18 cellular contexts compared by ENCODE assay signal in genomic region chr2:158841839-158842238, GRCh38. TPM values are rescaled to one million over a fixed set of nuclear protein-coding genes. Genes with fewer than 3 reads are reported as not detected.
DNase-seq lines count a peak whose midpoint lies in the region; ATAC-seq and TF ChIP-seq lines count a peak whose summit lies in the region.
"Had no signal": no experiment of that assay in that cellular context is flagged by ENCODE, and none has a peak within 500 bp of the region (broad histone marks: within the 10 kb centered on the region; RNA-seq: fewer than 3 reads in every experiment).

No MANE protein-coding gene starts in this region.

- ATAC-seq in SK-N-SH treated with all-trans-retinoic acid at 6 μM for 48 hours: peak; percentile 78
- no peak for ATAC-seq in naive thymus-derived CD4-positive, alpha-beta T cell
- ATAC-seq: activated T-cell treated with anti-CD3 and anti-CD28 coated beads, Interleukin-2, amount 50 U/mL, for 4 hours; CD8-positive, alpha-beta T cell; stimulated activated naive B cell treated with anti-CD40 and anti-IgM and Interleukin-4, amounts not matched to agents 10 μg/mL and 1 μg/mL and 100 μg/mL, for 72 hours had no signal

- H3K9me2 ChIP-seq in SK-N-SH: no peaks in the 10 kb centered on the region

- TF ChIP-seq RAD21 in SK-N-SH (IDR thresholded peaks at IDR 0.05; ENCODE audit: low read length): no peak

- H3K4me1 ChIP-seq in SK-N-SH (ENCODE audit: control insufficient read depth in 1 of 2, insufficient read depth in 2 of 2, low read depth in 1 of 2, low read length in 1 of 2): peaks cover 0 to 3% of the 10 kb centered on the region in 2 experiments; a peak in 2 of 4 replicates
- no peaks in the 10 kb centered on the region for H3K4me1 ChIP-seq in naive thymus-derived CD4-positive, alpha-beta T cell (ENCODE audit: control insufficient read depth in 2 of 2, insufficient read depth in 2 of 2, low read length in 2 of 2)

- intact Hi-C loops in naive thymus-derived CD4-positive, alpha-beta T cell (cut with micrococcal nuclease): no loop called here

- H3K4me1 Mint-ChIP-seq in nephron: peaks cover 28% of the 10 kb centered on the region
- peaks cover 14% of the 10 kb centered on the region for H3K4me1 Mint-ChIP-seq in type B pancreatic cell (ENCODE audit: unreplicated experiment)
- H3K4me1 Mint-ChIP-seq in naive thymus-derived CD4-positive, alpha-beta T cell: no peaks in the 10 kb centered on the region
- H3K4me1 Mint-ChIP-seq: stimulated activated naive B cell treated with anti-CD40 and anti-IgM and Interleukin-4, amounts not matched to agents 10 μg/mL and 1 μg/mL and 100 μg/mL, for 72 hours had no signal

- TF ChIP-seq EP300 in SK-N-SH (IDR thresholded peaks at IDR 0.05; ENCODE audit: borderline replicate concordance in 1 of 2, low read depth in 1 of 2, low read length in 1 of 2): no peak

- no peak overlapping the region for H3K4me2 ChIP-seq in SK-N-SH

- H3K27me3 ChIP-seq in SK-N-SH (ENCODE audit: insufficient read depth): no peaks in the 10 kb centered on the region
- no peaks in the 10 kb centered on the region for H3K27me3 ChIP-seq in naive thymus-derived CD4-positive, alpha-beta T cell (ENCODE audit: control insufficient read depth in 2 of 2, insufficient read depth in 2 of 2, low read length in 2 of 2)

- no peaks in the 10 kb centered on the region for H3K36me3 ChIP-seq in SK-N-SH (replicated peaks in 1 of 2; ENCODE audit: control insufficient read depth in 1 of 2, insufficient read depth in 2 of 2, low read length in 1 of 2)
- no peaks in the 10 kb centered on the region for H3K36me3 ChIP-seq in naive thymus-derived CD4-positive, alpha-beta T cell (ENCODE audit: control insufficient read depth in 2 of 3, insufficient read depth in 3 of 3, low read length in 3 of 3)

- peak overlapping the region in 1 of 2 experiments; percentile 20; a peak in 1 of 4 replicates for H3K27ac ChIP-seq in SK-N-SH (ENCODE audit: low read depth in 2 of 2, low read length in 1 of 2)
- no peak overlapping the region for H3K27ac ChIP-seq in naive thymus-derived CD4-positive, alpha-beta T cell (ENCODE audit: low read depth, low read length)
- H3K27ac ChIP-seq: 22Rv1, epithelial cell of prostate, HL-60 had no signal

- H2AFZ ChIP-seq in SK-N-SH (ENCODE audit: low read depth): no peak overlapping the region

- H3K79me2 ChIP-seq in SK-N-SH (ENCODE audit: insufficient read depth): no peaks in the 10 kb centered on the region

- CTCF ChIA-PET in SK-N-SH (lab: Yijun Ruan, JAX): no interaction called here
- CTCF ChIA-PET in naive thymus-derived CD4-positive, alpha-beta T cell (lab: Charles Lee): no interaction called here

- H3K4me3 ChIP-seq in SK-N-SH (ENCODE audit: low read depth in 2 of 2, low read length in 1 of 2): no peak overlapping the region
- no peak overlapping the region for H3K4me3 ChIP-seq in naive thymus-derived CD4-positive, alpha-beta T cell (ENCODE audit: low read length)
- H3K4me3 ChIP-seq: lung had no signal

- TF ChIP-seq CTCF in SK-N-SH (IDR thresholded peaks at IDR 0.05): no peak
- TF ChIP-seq CTCF in nephron (IDR thresholded peaks at IDR 0.05; ENCODE audit: unreplicated experiment in 3 of 3): no peak
- no peak for TF ChIP-seq CTCF in type B pancreatic cell (conservative IDR thresholded peaks at IDR 0.05)

- H3K9me3 ChIP-seq in SK-N-SH: no peaks in the 10 kb centered on the region
- H3K9me3 ChIP-seq in naive thymus-derived CD4-positive, alpha-beta T cell (ENCODE audit: control insufficient read depth in 2 of 3, low read length in 3 of 3): no peaks in the 10 kb centered on the region

- H3K9me3 Mint-ChIP-seq in nephron (peaks cover 3% of the 10 kb centered on the region), type B pancreatic cell (no peaks in the 10 kb centered on the region)
- H3K9me3 Mint-ChIP-seq in naive thymus-derived CD4-positive, alpha-beta T cell: peaks cover 0 to 2% (median 0%) of the 10 kb centered on the region in 11 donors
- H3K9me3 Mint-ChIP-seq: activated T-cell treated with anti-CD3 and anti-CD28 coated beads, Interleukin-2, amount 50 U/mL, for 4 hours; CD8-positive, alpha-beta T cell had no signal

- H3F3A ChIP-seq in SK-N-SH (replicated peaks; ENCODE audit: insufficient read depth): no peaks in the 10 kb centered on the region

- POLR2A ChIA-PET in SK-N-SH (lab: Yijun Ruan, JAX): no interaction called here
- POLR2A ChIA-PET in naive thymus-derived CD4-positive, alpha-beta T cell (lab: Charles Lee): no interaction called here

- no peak for DNase-seq in SK-N-SH
- DNase-seq in fibroblast of peridontal ligament (ENCODE audit: extremely low read depth): peak; percentile 97
- DNase-seq in type B pancreatic cell (ENCODE audit: extremely low spot score, unreplicated experiment): no peak
- DNase-seq in naive thymus-derived CD4-positive, alpha-beta T cell: no peak
- no peak for DNase-seq in NCI-H128 (lab: John Stamatoyannopoulos, UW; ENCODE audit: unreplicated experiment)
- no peak for DNase-seq in NK-92 (lab: John Stamatoyannopoulos, UW; ENCODE audit: unreplicated experiment)
- DNase-seq: activated CD4-positive, alpha-beta T cell treated with anti-CD3 and anti-CD28 coated beads, Interleukin-2, amount 50 U/mL, for 4 hours; activated T-cell treated with anti-CD3 and anti-CD28 coated beads, Interleukin-2, amount 50 U/mL, for 4 hours; CD8-positive, alpha-beta T cell; NCI-H1417 treated with DMSO at 0.1 percent for 48 hours; stimulated activated naive B cell treated with anti-CD40 and anti-IgM and Interleukin-4, amounts not matched to agents 10 μg/mL and 1 μg/mL and 100 μg/mL, for 72 hours had no signal

- H3K36me3 Mint-ChIP-seq in nephron (ENCODE audit: low read depth): no peaks in the 10 kb centered on the region
- H3K36me3 Mint-ChIP-seq in type B pancreatic cell: no peaks in the 10 kb centered on the region
- H3K36me3 Mint-ChIP-seq in naive thymus-derived CD4-positive, alpha-beta T cell: no peaks in the 10 kb centered on the region
- H3K36me3 Mint-ChIP-seq: activated naive CD8-positive, alpha-beta T cell; CD8-positive, alpha-beta T cell; stimulated activated naive B cell treated with anti-CD40 and anti-IgM and Interleukin-4, amounts not matched to agents 10 μg/mL and 1 μg/mL and 100 μg/mL, for 72 hours had no signal

- H3K27me3 Mint-ChIP-seq in nephron (ENCODE audit: low read depth) (peaks cover 6% of the 10 kb centered on the region), type B pancreatic cell (peaks cover 3% of the 10 kb centered on the region)
- peaks cover 5 to 14% (median 9%) of the 10 kb centered on the region in 5 donors for H3K27me3 Mint-ChIP-seq in naive thymus-derived CD4-positive, alpha-beta T cell

- no peaks in the 10 kb centered on the region for H4K20me1 ChIP-seq in SK-N-SH (ENCODE audit: insufficient read depth)

- H3K27ac Mint-ChIP-seq in nephron (peak overlapping the region; percentile 73 to 93 (median 87)), type B pancreatic cell (no peak overlapping the region)
- H3K27ac Mint-ChIP-seq in naive thymus-derived CD4-positive, alpha-beta T cell: no peak overlapping the region
- H3K27ac Mint-ChIP-seq: activated naive CD8-positive, alpha-beta T cell; CD8-positive, alpha-beta T cell; stimulated activated naive B cell treated with anti-CD40 and anti-IgM and Interleukin-4, amounts not matched to agents 10 μg/mL and 1 μg/mL and 100 μg/mL, for 72 hours had no signal

- H3K9ac ChIP-seq in SK-N-SH: no peak overlapping the region

- H3K4me3 Mint-ChIP-seq in nephron: no peak overlapping the region
- H3K4me3 Mint-ChIP-seq in type B pancreatic cell: no peak overlapping the region
- H3K4me3 Mint-ChIP-seq in naive thymus-derived CD4-positive, alpha-beta T cell: no peak overlapping the region
- H3K4me3 Mint-ChIP-seq: activated naive CD8-positive, alpha-beta T cell; activated T-cell treated with anti-CD3 and anti-CD28 coated beads, Interleukin-2, amount 50 U/mL, for 4 hours; CD8-positive, alpha-beta T cell; stimulated activated naive B cell treated with anti-CD40 and anti-IgM and Interleukin-4, amounts not matched to agents 10 μg/mL and 1 μg/mL and 100 μg/mL, for 72 hours had no signal

TF ChIP-seq in SK-N-SH treated with all-trans-retinoic acid at 6 μM for 48 hours, 23 proteins besides CTCF, POLR2A, EP300 and RAD21:
- TF ChIP-seq ARNTL (CRISPR knock-in tag; IDR thresholded peaks at IDR 0.05; ENCODE audit: borderline replicate concordance, low read depth) (no peak), ZFP3 (CRISPR knock-in tag; IDR thresholded peaks at IDR 0.05) (0 out of 2 replicates have a peak, but pooled peaks have one; percentile 20), ISL1 (CRISPR knock-in tag; IDR thresholded peaks at IDR 0.05) (peak; percentile 63), TCF4 (CRISPR knock-in tag; IDR thresholded peaks at IDR 0.05; ENCODE audit: borderline replicate concordance) (no peak)

TF ChIP-seq in SK-N-SH, 30 proteins besides CTCF, POLR2A, EP300 and RAD21 (continues in another document):
- no peak for TF ChIP-seq FOXJ3 (CRISPR knock-in tag; IDR thresholded peaks at IDR 0.05)
- no peak for TF ChIP-seq PBX3 (IDR thresholded peaks at IDR 0.05)
- no peak for TF ChIP-seq POLR2AphosphoS5 (IDR thresholded peaks at IDR 0.05; ENCODE audit: low read depth, low read length)
- TF ChIP-seq JUND (IDR thresholded peaks at IDR 0.05): no peak
- no peak for TF ChIP-seq RXRA (IDR thresholded peaks at IDR 0.05; ENCODE audit: borderline replicate concordance, low read depth)

RNA-seq across cellular contexts. Expression of gene DAPL1, which starts 46.7 kb away (rescaled TPM):
- polyA plus RNA-seq in SK-N-SH (2012; rRNA removed): not detected in 2 replicates
- 0.08 TPM in 1 of 2 replicates, not detected in the other for polyA plus RNA-seq in SK-N-SH (2012; cell fraction: cytosol; rRNA removed)
- not detected in 2 replicates for polyA plus RNA-seq in SK-N-SH (2012; cell fraction: nucleus; rRNA removed)
- 0.76 TPM in 1 of 2 replicates, not detected in the other for total RNA-seq in type B pancreatic cell (ENCODE audit: low replicate concordance)
- total RNA-seq in naive thymus-derived CD4-positive, alpha-beta T cell: not detected
- not detected for polyA plus RNA-seq in naive thymus-derived CD4-positive, alpha-beta T cell
- total RNA-seq: activated T-cell treated with anti-CD3 and anti-CD28 coated beads, Interleukin-2, amount 50 U/mL, for 4 hours; CD8-positive, alpha-beta T cell; lung had no signal

Comparison
In these comparisons a context has a peak if more than half of its experiments do, and no peak if none do; other contexts are left out.
1. H3K27ac Mint-ChIP-seq: peak in nephron (3 of 3); none in type B pancreatic cell (single experiment) and naive thymus-derived CD4-positive, alpha-beta T cell (0 of 9).